ENCODE assay signal across 16 cellular contexts in genomic region chr9:15311607-15312006, GRCh38. TPM values are rescaled to one million over a fixed set of nuclear protein-coding genes. Genes with fewer than 3 reads are reported as not detected.
DNase-seq lines count a peak whose midpoint lies in the region; ATAC-seq and TF ChIP-seq lines count a peak whose summit lies in the region.
"Had no signal": no experiment of that assay in that cellular context is flagged by ENCODE, and none has a peak within 500 bp of the region (broad histone marks: within the 10 kb centered on the region; RNA-seq: fewer than 3 reads in every experiment).

No MANE protein-coding gene starts in this region.

- no peak overlapping the region for H3K27ac ChIP-seq in CD8-positive, alpha-beta memory T cell (ENCODE audit: low read depth, low read length)
- no peak overlapping the region for H3K27ac ChIP-seq in RWPE1
- H3K27ac ChIP-seq: A549 had no signal

- H3K4me3 ChIP-seq in CD8-positive, alpha-beta memory T cell (ENCODE audit: low read length), result no peak overlapping the region
- H3K4me3 ChIP-seq: A549, MG63 had no signal

- H3K9me3 ChIP-seq in CD8-positive, alpha-beta memory T cell (ENCODE audit: low read length), result no peaks in the 10 kb centered on the region
- H3K9me3 ChIP-seq: A549 had no signal

- H3K27me3 Mint-ChIP-seq in activated T-cell treated with anti-CD3 and anti-CD28 coated beads, Interleukin-2, amount 50 U/mL, for 24 hours, result no peaks in the 10 kb centered on the region
- no peaks in the 10 kb centered on the region for H3K27me3 Mint-ChIP-seq in CD8-positive, alpha-beta memory T cell
- no peaks in the 10 kb centered on the region for H3K27me3 Mint-ChIP-seq in activated CD8-positive, alpha-beta T cell treated with anti-CD3 and anti-CD28 coated beads for 36 hours

- no peaks in the 10 kb centered on the region for H3K27me3 ChIP-seq in CD8-positive, alpha-beta memory T cell (ENCODE audit: insufficient read depth, low read length, poor library complexity, severe bottlenecking)
- H3K27me3 ChIP-seq: MG63 had no signal

- H3K27ac Mint-ChIP-seq in activated T-cell treated with anti-CD3 and anti-CD28 coated beads, Interleukin-2, amount 50 U/mL, for 24 hours, result peak overlapping the region; percentile 2
- peak overlapping the region in 6 of 8 donors; percentile 1 to 64 (median 30) for H3K27ac Mint-ChIP-seq in CD8-positive, alpha-beta memory T cell
- H3K27ac Mint-ChIP-seq in activated CD8-positive, alpha-beta T cell treated with anti-CD3 and anti-CD28 coated beads for 36 hours, result no peak overlapping the region
- H3K27ac Mint-ChIP-seq: CD14-positive monocyte had no signal

- H3K36me3 Mint-ChIP-seq in activated T-cell treated with anti-CD3 and anti-CD28 coated beads, Interleukin-2, amount 50 U/mL, for 24 hours (ENCODE audit: low read depth), result peaks cover 3% of the 10 kb centered on the region
- H3K36me3 Mint-ChIP-seq in CD8-positive, alpha-beta memory T cell, result peaks cover 0 to 6% (median 5%) of the 10 kb centered on the region in 3 donors
- no peaks in the 10 kb centered on the region for H3K36me3 Mint-ChIP-seq in activated CD8-positive, alpha-beta T cell treated with anti-CD3 and anti-CD28 coated beads for 36 hours (ENCODE audit: low read depth)
- H3K36me3 Mint-ChIP-seq: CD14-positive monocyte had no signal

- POLR2A ChIA-PET in CD8-positive, alpha-beta memory T cell (lab: Charles Lee), result interaction anchor here (1.6 to 2.5 kb wide), 3 partner anchors 12 to 199 kb away, joined by 5 to 22 read pairs (median 7); partner anchors contain the start of gene PSIP1
- POLR2A ChIA-PET in activated CD8-positive, alpha-beta T cell treated with anti-CD3 and anti-CD28 coated beads for 36 hours (lab: Charles Lee), result interaction anchor here (2.8 kb wide), 1 partner anchor 12 kb away, joined by 14 read pairs; no protein-coding TSS in a partner anchor
- POLR2A ChIA-PET in RWPE1 (lab: Yijun Ruan, JAX; ENCODE audit: low non-redundant PET), result no interaction called here

- intact Hi-C loops in activated CD8-positive, alpha-beta T cell treated with anti-CD3 and anti-CD28 coated beads for 36 hours (cut with micrococcal nuclease), result no loop called here

- peaks cover 30% of the 10 kb centered on the region for H3K4me1 ChIP-seq in CD8-positive, alpha-beta memory T cell (ENCODE audit: insufficient read depth, low read length)

- DNase-seq in activated T-cell treated with anti-CD3 and anti-CD28 coated beads, Interleukin-2, amount 50 U/mL, for 24 hours, result no peak
- DNase-seq in activated T-cell treated with anti-CD3 and anti-CD28 coated beads, Interleukin-2, amount 50 U/mL, for 48 hours, result no peak
- DNase-seq in CD8-positive, alpha-beta memory T cell, result no peak
- no peak for DNase-seq in activated CD8-positive, alpha-beta T cell treated with anti-CD3 and anti-CD28 coated beads for 36 hours
- DNase-seq in fibroblast of gingiva (ENCODE audit: low read depth) (peak; percentile 30), RWPE1 (ENCODE audit: low spot score) (no peak), LoVo (ENCODE audit: low spot score) (no peak)
- DNase-seq: GOT3, KBM-7, MG63, NCI-H1105 treated with DMSO at 0.1 percent for 48 hours, NCI-H187 had no signal

- no peak overlapping the region for H3K4me3 Mint-ChIP-seq in activated T-cell treated with anti-CD3 and anti-CD28 coated beads, Interleukin-2, amount 50 U/mL, for 24 hours
- no peak overlapping the region for H3K4me3 Mint-ChIP-seq in CD8-positive, alpha-beta memory T cell
- no peak overlapping the region for H3K4me3 Mint-ChIP-seq in activated CD8-positive, alpha-beta T cell treated with anti-CD3 and anti-CD28 coated beads for 36 hours
- H3K4me3 Mint-ChIP-seq: CD14-positive monocyte had no signal

- no peak for ATAC-seq in activated CD8-positive, alpha-beta T cell treated with anti-CD3 and anti-CD28 coated beads for 36 hours
- no peak for ATAC-seq in GM19395 (IDR thresholded peaks at IDR 0.05; ENCODE audit: unreplicated experiment)
- ATAC-seq: A549, Right ventricle myocardium inferior had no signal

- no peaks in the 10 kb centered on the region for H3K36me3 ChIP-seq in CD8-positive, alpha-beta memory T cell (ENCODE audit: insufficient read depth, low read length)
- H3K36me3 ChIP-seq: MG63 had no signal

- peaks cover 5% of the 10 kb centered on the region for H3K9me3 Mint-ChIP-seq in activated T-cell treated with anti-CD3 and anti-CD28 coated beads, Interleukin-2, amount 50 U/mL, for 24 hours
- no peaks in the 10 kb centered on the region for H3K9me3 Mint-ChIP-seq in CD8-positive, alpha-beta memory T cell
- H3K9me3 Mint-ChIP-seq in activated CD8-positive, alpha-beta T cell treated with anti-CD3 and anti-CD28 coated beads for 36 hours, result peaks cover 5% of the 10 kb centered on the region

- CTCF ChIA-PET in CD8-positive, alpha-beta memory T cell (lab: Charles Lee), result interaction anchor here (0.7 to 3.6 kb wide), 13 partner anchors 9 to 295 kb away, joined by 3 to 16 read pairs (median 4); no protein-coding TSS in a partner anchor
- CTCF ChIA-PET in activated CD8-positive, alpha-beta T cell treated with anti-CD3 and anti-CD28 coated beads for 36 hours (lab: Charles Lee), result interaction anchor here (0.9 to 3.5 kb wide), 6 partner anchors 12 to 177 kb away, joined by 3 to 13 read pairs (median 8); no protein-coding TSS in a partner anchor
- CTCF ChIA-PET in RWPE1 (lab: Yijun Ruan, JAX), result interaction anchor here (1.4 kb wide), 1 partner anchor 112 kb away, joined by 3 read pairs; no protein-coding TSS in a partner anchor

- peaks cover 42% of the 10 kb centered on the region for H3K4me1 Mint-ChIP-seq in activated T-cell treated with anti-CD3 and anti-CD28 coated beads, Interleukin-2, amount 50 U/mL, for 24 hours (ENCODE audit: low read depth)
- H3K4me1 Mint-ChIP-seq in CD8-positive, alpha-beta memory T cell, result peaks cover 22 to 39% (median 30%) of the 10 kb centered on the region in 3 donors
- peaks cover 27% of the 10 kb centered on the region for H3K4me1 Mint-ChIP-seq in activated CD8-positive, alpha-beta T cell treated with anti-CD3 and anti-CD28 coated beads for 36 hours (ENCODE audit: low read depth)

- peak; percentile 18 for TF ChIP-seq CTCF in activated CD8-positive, alpha-beta T cell treated with anti-CD3 and anti-CD28 coated beads for 36 hours (IDR thresholded peaks at IDR 0.05)
- TF ChIP-seq CTCF in RWPE1 (conservative IDR thresholded peaks at IDR 0.05; ENCODE audit: low read depth), result no peak

RNA-seq across cellular contexts. Expression of gene TTC39B, which starts 4.6 kb away (rescaled TPM):
- total RNA-seq in CD8-positive, alpha-beta memory T cell, result 10 to 100 TPM; 11.3 to 12.1 TPM
- 6.9 TPM for polyA plus RNA-seq in CD8-positive, alpha-beta memory T cell
- total RNA-seq in activated CD8-positive, alpha-beta T cell treated with anti-CD3 and anti-CD28 coated beads for 36 hours, result 10 to 100 TPM; 17.8 to 18.5 TPM
